Comparison of ENCODE assay signal across 8 cellular contexts in genomic region chr11:118689852-118690552, GRCh38. TPM values are rescaled to one million over a fixed set of nuclear protein-coding genes. Genes with fewer than 3 reads are reported as not detected.
A peak's percentile ranks its signal among the peaks of the same experiment; 100 is the strongest.
DNase-seq lines count a peak whose midpoint lies in the region; ATAC-seq and TF ChIP-seq lines count a peak whose summit lies in the region.

No MANE protein-coding gene starts in this region.

- no peaks in the 10 kb centered on the region for H3K36me3 ChIP-seq in spleen

- H3K27ac ChIP-seq in spleen: peak overlapping the region in 7 of 8 donors; percentile 34 to 83 (median 65)

- DNase-seq in 8988T: peak; percentile 91
- peak; percentile 95 for DNase-seq in NCI-H2196 treated with DMSO at 0.1 percent for 48 hours (lab: John Stamatoyannopoulos, UW; ENCODE audit: unreplicated experiment)
- peak; percentile 58 to 73 (median 68) for DNase-seq in activated CD4-positive, CD25-positive, alpha-beta regulatory T cell (lab: John Stamatoyannopoulos, UW)
- DNase-seq in central memory CD4-positive, alpha-beta T cell: peak; percentile 75
- DNase-seq in islet precursor cell: peak; percentile 99
- peak; percentile 96 for DNase-seq in spleen

- peak; percentile 65 to 97 (median 90) for TF ChIP-seq CTCF in spleen (IDR thresholded peaks at IDR 0.05 in 8 of 11, conservative IDR thresholded peaks at IDR 0.05 in 3 of 11)

- H3K4me1 ChIP-seq in spleen: peaks cover 8 to 51% (median 35%) of the 10 kb centered on the region in 6 donors

- WGBS in spleen, 5 donors: 6 to 17% (median 7%) methylated on average over 13 to 30 of the region's 30 CpGs

- ATAC-seq in GM18517 (IDR thresholded peaks at IDR 0.05; ENCODE audit: unreplicated experiment) (peak; percentile 55), HG03135 (IDR thresholded peaks at IDR 0.05; ENCODE audit: unreplicated experiment) (peak; percentile 83)

- peaks cover 0 to 18% (median 0%) of the 10 kb centered on the region in 7 donors for H3K27me3 ChIP-seq in spleen (replicated peaks in 1 of 7)

- H3K9me3 ChIP-seq in spleen: no peaks in the 10 kb centered on the region

- TF ChIP-seq POLR2A in spleen (IDR thresholded peaks at IDR 0.05): no peak

- H3K4me3 ChIP-seq in spleen: peak overlapping the region in 6 of 8 donors; percentile 30 to 59 (median 34)

- intact Hi-C loops in spleen (cut with DNase I; ENCODE audit: low total_unique reads): loop anchor here (2.0 to 10.0 kb wide), 3 partner anchors 95 to 267 kb away; partner anchors contain the start of gene UPK2

RNA-seq across cellular contexts. Expression of gene TREH, which starts 10.6 kb away (rescaled TPM):
- not detected for total RNA-seq in spleen
- polyA plus RNA-seq in spleen: 1 to 10 TPM in 2 of 3 donors, under 1 TPM in 1; 0.33 to 2.3 (median 2.0) TPM

Comparison
In these comparisons a context has a peak if more than half of its experiments do, and no peak if none do; other contexts are left out.
1. Peak in every context shown above with its lines: DNase-seq, ATAC-seq, H3K4me3 ChIP-seq and H3K27ac ChIP-seq.